In genomic region chr11:36079911-36080310, GRCh38 we compare ENCODE assay signal across 25 cellular contexts.
A peak's percentile ranks its signal among the peaks of the same experiment; 100 is the strongest.
DNase-seq lines count a peak whose midpoint lies in the region; ATAC-seq, FAIRE-seq and TF ChIP-seq lines count a peak whose summit lies in the region.
"Had no signal": no experiment of that assay in that cellular context is flagged by ENCODE, and none has a peak within 500 bp of the region (broad histone marks: within the 10 kb centered on the region; RNA-seq: fewer than 3 reads in every experiment).

No MANE protein-coding gene starts in this region.

- peak; percentile 25 for DNase-seq in NCI-H2171 treated with DMSO at 0.1 percent for 48 hours (lab: John Stamatoyannopoulos, UW)
- no peak for DNase-seq in NCI-H2171 (lab: John Stamatoyannopoulos, UW)
- DNase-seq in K562 (ENCODE audit: extremely low read depth in 1 of 4, low spot score in 3 of 4): no peak
- no peak for DNase-seq in stimulated activated CD4-positive, alpha-beta T cell treated with anti-CD3 and anti-CD28 coated beads, Interleukin-4, amount 100 ng/mL, for 4 hours
- no peak for DNase-seq in tibial artery
- DNase-seq: 8988T; ACHN; BE2C; C1 segment of cervical spinal cord; CD4-positive, alpha-beta memory T cell; CD4-positive, CD25-positive, alpha-beta regulatory T cell; CD8-positive, alpha-beta memory T cell; COR-L47; DMS 273 treated with DMSO at 0.1 percent for 48 hours; DMS153; DMS53; DMS79; DND-41; EL; GDM1 had no signal

- peaks cover 0 to 12% of the 10 kb centered on the region in 2 experiments; a peak in 2 of 5 replicates for H3K4me1 ChIP-seq in K562 (replicated peaks in 1 of 2; ENCODE audit: control insufficient read depth in 2 of 2, insufficient read depth in 2 of 2, low read length in 2 of 2)
- no peaks in the 10 kb centered on the region for H3K4me1 ChIP-seq in tibial artery
- H3K4me1 ChIP-seq: BE2C had no signal

- no peaks in the 10 kb centered on the region for H3K79me2 ChIP-seq in K562 (ENCODE audit: control insufficient read depth, insufficient read depth, low read length)

- POLR2A ChIA-PET in K562 (lab: Yijun Ruan, JAX): no interaction called here

- BruUV-seq in K562 (replicated peaks; lab: Mats Ljungman, UMichigan): no TSS peak

- no peak for TF ChIP-seq CTCF in K562 (IDR thresholded peaks at IDR 0.05 in 2 of 3, conservative IDR thresholded peaks at IDR 0.05 in 1 of 3; ENCODE audit: insufficient read depth in 2 of 3, low read depth in 1 of 3, low read length in 3 of 3)
- TF ChIP-seq CTCF in tibial artery (IDR thresholded peaks at IDR 0.05): no peak

- CTCF ChIA-PET in K562 (lab: Yijun Ruan, JAX; ENCODE audit: low intra/inter-chr PET ratio): no interaction called here

- in situ Hi-C loops in K562 (cut with MboI): no loop called here

- TF ChIP-seq RAD21 in K562 (CRISPR knock-in tag; conservative IDR thresholded peaks at IDR 0.05 in 1 of 2, IDR thresholded peaks at IDR 0.05 in 1 of 2): no peak

- FAIRE-seq in K562 (lab: Jason Lieb, UNC): no peak
- FAIRE-seq: A204.1, GM12878, GM12892, GM18507 had no signal

- no peak overlapping the region for H3K4me2 ChIP-seq in K562 (ENCODE audit: insufficient read depth, low read length)
- H3K4me2 ChIP-seq: BLaER1 had no signal

- 74% methylated on average over 3 of the region's 3 CpGs for WGBS in K562 (ENCODE audit: insufficient coverage, low coverage, missing lambda C conversion rate)

- H3K27ac ChIP-seq in K562 (ENCODE audit: extremely low read depth, low read depth, low read length): no peak overlapping the region
- H3K27ac ChIP-seq in tibial artery: no peak overlapping the region
- H3K27ac ChIP-seq: BLaER1 had no signal

- H3K9me1 ChIP-seq in K562 (ENCODE audit: control insufficient read depth, insufficient read depth, low read length): no peaks in the 10 kb centered on the region

- no peaks in the 10 kb centered on the region for H3K9me3 ChIP-seq in K562 (replicated peaks; ENCODE audit: control insufficient read depth, insufficient read depth, low read depth, low read length)
- H3K9me3 ChIP-seq in tibial artery: peaks cover 0 to 4% (median 0%) of the 10 kb centered on the region in 3 donors
- H3K9me3 ChIP-seq: BE2C had no signal

- no peaks in the 10 kb centered on the region for H4K20me1 ChIP-seq in K562 (replicated peaks; ENCODE audit: control insufficient read depth, insufficient read depth, low read length)

- no peak for TF ChIP-seq POLR2A in K562 (conservative IDR thresholded peaks at IDR 0.05)

- H2AFZ ChIP-seq in K562 (ENCODE audit: low read depth, low read length): no peak overlapping the region; the same call in 1 of the 2 replicates

- intact Hi-C loops in K562 (cut with micrococcal nuclease): no loop called here
- intact Hi-C loops in tibial artery (cut with DNase I; ENCODE audit: low total_unique reads): no loop called here

- H3K4me3 ChIP-seq in K562 (no peak overlapping the region), tibial artery (no peak overlapping the region)
- H3K4me3 ChIP-seq: BLaER1, GM12878 had no signal

- no peak for ATAC-seq in K562
- ATAC-seq: GM12878 had no signal

- H3K27me3 ChIP-seq in K562 (ENCODE audit: control insufficient read depth in 2 of 2, insufficient read depth in 2 of 2, low read length in 2 of 2) (no peaks in the 10 kb centered on the region), tibial artery (no peaks in the 10 kb centered on the region)
- H3K27me3 ChIP-seq: BE2C, BLaER1 had no signal

- no peak for TF ChIP-seq EP300 in K562 (IDR thresholded peaks at IDR 0.05; ENCODE audit: low read length)

- no peak overlapping the region for H3K9ac ChIP-seq in K562 (ENCODE audit: insufficient read depth in 1 of 2, low read depth in 2 of 2, low read length in 2 of 2)
- H3K9ac ChIP-seq: BLaER1 had no signal

- H3K36me3 ChIP-seq in K562 (ENCODE audit: control insufficient read depth, insufficient read depth, low read length): no peaks in the 10 kb centered on the region
- H3K36me3 ChIP-seq in tibial artery: peaks cover 0 to 19% (median 15%) of the 10 kb centered on the region in 3 donors
- H3K36me3 ChIP-seq: BE2C had no signal

TF ChIP-seq in K562, 482 proteins besides CTCF, POLR2A, EP300 and RAD21:
- TF ChIP-seq NR3C1 (CRISPR knock-in tag; IDR thresholded peaks at IDR 0.05) (no peak), ZFP1 (CRISPR knock-in tag; IDR thresholded peaks at IDR 0.05) (no peak), HBP1 (CRISPR knock-in tag; IDR thresholded peaks at IDR 0.05) (no peak), MEIS2 (IDR thresholded peaks at IDR 0.05; ENCODE audit: partially characterized antibody) (peak; percentile 83), ZNF696 (CRISPR knock-in tag; conservative IDR thresholded peaks at IDR 0.05) (no peak), PHF21A (IDR thresholded peaks at IDR 0.05; ENCODE audit: borderline replicate concordance, low read depth) (no peak), CHD1 (IDR thresholded peaks at IDR 0.05; ENCODE audit: low read length) (no peak)
- TF ChIP-seq, protein P1, sequence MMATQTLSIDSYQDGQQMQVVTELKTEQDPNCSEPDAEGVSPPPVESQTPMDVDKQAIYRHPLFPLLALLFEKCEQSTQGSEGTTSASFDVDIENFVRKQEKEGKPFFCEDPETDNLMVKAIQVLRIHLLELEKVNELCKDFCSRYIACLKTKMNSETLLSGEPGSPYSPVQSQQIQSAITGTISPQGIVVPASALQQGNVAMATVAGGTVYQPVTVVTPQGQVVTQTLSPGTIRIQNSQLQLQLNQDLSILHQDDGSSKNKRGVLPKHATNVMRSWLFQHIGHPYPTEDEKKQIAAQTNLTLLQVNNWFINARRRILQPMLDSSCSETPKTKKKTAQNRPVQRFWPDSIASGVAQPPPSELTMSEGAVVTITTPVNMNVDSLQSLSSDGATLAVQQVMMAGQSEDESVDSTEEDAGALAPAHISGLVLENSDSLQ (IDR thresholded peaks at IDR 0.05): peak; percentile 49
- TF ChIP-seq, protein P2, sequence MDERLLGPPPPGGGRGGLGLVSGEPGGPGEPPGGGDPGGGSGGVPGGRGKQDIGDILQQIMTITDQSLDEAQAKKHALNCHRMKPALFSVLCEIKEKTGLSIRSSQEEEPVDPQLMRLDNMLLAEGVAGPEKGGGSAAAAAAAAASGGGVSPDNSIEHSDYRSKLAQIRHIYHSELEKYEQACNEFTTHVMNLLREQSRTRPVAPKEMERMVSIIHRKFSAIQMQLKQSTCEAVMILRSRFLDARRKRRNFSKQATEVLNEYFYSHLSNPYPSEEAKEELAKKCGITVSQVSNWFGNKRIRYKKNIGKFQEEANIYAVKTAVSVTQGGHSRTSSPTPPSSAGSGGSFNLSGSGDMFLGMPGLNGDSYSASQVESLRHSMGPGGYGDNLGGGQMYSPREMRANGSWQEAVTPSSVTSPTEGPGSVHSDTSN (CRISPR knock-in tag; IDR thresholded peaks at IDR 0.05; ENCODE audit: low read depth): no peak
- TF ChIP-seq, protein P2 (tag; conservative IDR thresholded peaks at IDR 0.05; ENCODE audit: low read depth): peak; percentile 70
TF ChIP-seq in K562: peak in this region for 3.
